In the genomic region with DNA sequence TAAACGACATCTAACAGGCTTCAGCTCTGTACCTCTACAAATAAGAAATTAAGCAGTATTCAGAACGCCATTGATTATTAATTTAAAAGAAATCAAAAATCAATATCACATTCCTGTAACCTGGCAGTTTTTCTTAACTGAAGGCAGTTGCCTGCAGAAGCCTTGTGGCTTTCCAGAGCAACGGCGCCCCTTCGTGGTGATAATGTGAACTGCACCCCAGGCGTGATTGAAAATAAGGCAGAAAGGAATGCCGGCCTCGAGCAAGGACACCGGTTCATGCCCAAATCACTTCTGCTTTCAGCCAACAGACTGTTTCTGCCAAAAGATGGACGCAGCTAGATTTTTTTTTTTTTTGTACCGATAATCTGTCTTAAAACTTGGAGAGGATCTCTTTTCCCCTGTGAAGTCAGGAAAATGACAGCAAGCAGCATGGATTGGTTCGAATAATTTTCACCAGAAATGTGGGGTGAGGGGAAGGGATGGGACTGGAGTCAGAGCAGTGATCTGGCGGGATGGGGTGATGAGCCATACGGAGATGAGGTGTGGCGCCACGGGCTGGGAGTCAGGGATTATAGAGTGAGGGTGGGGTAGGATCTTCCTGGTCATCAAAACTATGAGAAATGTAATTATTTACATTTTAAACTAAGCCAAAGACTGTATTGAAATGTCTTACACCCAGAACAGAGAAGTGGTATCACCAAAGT, we compare ENCODE assay signal across 8 cellular contexts.
DNase-seq lines count a peak whose midpoint lies in the region; ATAC-seq and TF ChIP-seq lines count a peak whose summit lies in the region.

No MANE protein-coding gene starts in this region.

- H3K27ac ChIP-seq in OCI-LY3 (ENCODE audit: low read length) (no peak overlapping the region), neutrophil (no peak overlapping the region), testis (no peak overlapping the region)

- peaks cover 9% of the 10 kb centered on the region for H3K27me3 Mint-ChIP-seq in HFFc6 (ENCODE audit: insufficient read depth)

- intact Hi-C loops in testis (cut with DNase I; ENCODE audit: low total_unique reads), result no loop called here

- H3K36me3 ChIP-seq in OCI-LY3 (replicated peaks; ENCODE audit: low read depth, low read length), result no peaks in the 10 kb centered on the region
- no peaks in the 10 kb centered on the region for H3K36me3 ChIP-seq in neutrophil
- no peaks in the 10 kb centered on the region for H3K36me3 ChIP-seq in testis (ENCODE audit: low read depth, missing control alignments)

- H3K4me3 Mint-ChIP-seq in HFFc6, result peak overlapping the region; percentile 34; the same call in 1 of the 2 replicates

- peaks cover 8% of the 10 kb centered on the region for H3K4me1 Mint-ChIP-seq in HFFc6 (ENCODE audit: low read depth)

- WGBS in testis, 2 donors, result 19 to 21% methylated on average over 16 of the region's 16 CpGs

- H3K79me2 ChIP-seq in OCI-LY3 (ENCODE audit: low read length), result no peaks in the 10 kb centered on the region

- no peaks in the 10 kb centered on the region; the same call in 1 of the 2 replicates for H3K4me1 ChIP-seq in OCI-LY3 (ENCODE audit: low read length)
- no peaks in the 10 kb centered on the region for H3K4me1 ChIP-seq in neutrophil (ENCODE audit: control insufficient read depth in 1 of 2, insufficient read depth in 1 of 2, low read depth in 1 of 2, low read length in 1 of 2)
- no peaks in the 10 kb centered on the region for H3K4me1 ChIP-seq in testis

- no peak for ATAC-seq in GM21515 (IDR thresholded peaks at IDR 0.05; ENCODE audit: unreplicated experiment)

- H3K27ac Mint-ChIP-seq in HFFc6, result no peak overlapping the region

- H3K4me2 ChIP-seq in OCI-LY3 (ENCODE audit: low read length), result peak overlapping the region; percentile 57

- H3K27me3 ChIP-seq in OCI-LY3 (ENCODE audit: low read depth, low read length) (peaks cover 19% of the 10 kb centered on the region; the same call in 1 of the 2 replicates), neutrophil (no peaks in the 10 kb centered on the region), testis (no peaks in the 10 kb centered on the region)

- no peak overlapping the region for H2AFZ ChIP-seq in OCI-LY3 (ENCODE audit: low read depth, low read length)

- H3K9me3 ChIP-seq in OCI-LY3 (ENCODE audit: insufficient read depth, low read length), result no peaks in the 10 kb centered on the region
- H3K9me3 ChIP-seq in neutrophil, result no peaks in the 10 kb centered on the region
- no peaks in the 10 kb centered on the region for H3K9me3 ChIP-seq in testis

- H3K4me3 ChIP-seq in OCI-LY3 (ENCODE audit: low read length) (peak overlapping the region; percentile 21; the same call in 1 of the 2 replicates), neutrophil (ENCODE audit: low read depth in 1 of 2, low read length in 1 of 2) (no peak overlapping the region), testis (no peak overlapping the region)

- H4K20me1 ChIP-seq in OCI-LY3 (ENCODE audit: insufficient read depth, low read length), result no peaks in the 10 kb centered on the region

- DNase-seq in CD1c-positive myeloid dendritic cell (ENCODE audit: extremely low spot score) (peak; percentile 77), HFFc6 (peak; percentile 53), fibroblast of the conjunctiva (ENCODE audit: low read depth) (peak; percentile 43), testis (peak; percentile 96)
- DNase-seq in activated T-cell treated with anti-CD3 and anti-CD28 coated beads, Interleukin-2, amount 50 U/mL, for 48 hours, result peak; percentile 88 to 94

- H3K9me3 Mint-ChIP-seq in HFFc6, result no peaks in the 10 kb centered on the region

- TF ChIP-seq CTCF in HFFc6 (IDR thresholded peaks at IDR 0.05), result peak; percentile 99
- peak; percentile 92 for TF ChIP-seq CTCF in OCI-LY3 (IDR thresholded peaks at IDR 0.05; ENCODE audit: low read depth, low read length)
- peak; percentile 23 for TF ChIP-seq CTCF in neutrophil (IDR thresholded peaks at IDR 0.05)
- TF ChIP-seq CTCF in testis (IDR thresholded peaks at IDR 0.05), result peak; percentile 94 to 100 (median 97)

- no peak for TF ChIP-seq POLR2A in testis (IDR thresholded peaks at IDR 0.05)

- no peaks in the 10 kb centered on the region for H3K36me3 Mint-ChIP-seq in HFFc6 (ENCODE audit: low read depth)

- no peak overlapping the region for H3K9ac ChIP-seq in OCI-LY3 (ENCODE audit: low read length)

Comparison
In these comparisons a context has a peak if more than half of its experiments do, and no peak if none do; other contexts are left out.
1. DNase-seq: peak in every context shown above with its lines; median percentile 96 in testis; 91 in activated T-cell treated with anti-CD3 and anti-CD28 coated beads, Interleukin-2, amount 50 U/mL, for 48 hours; 77 in CD1c-positive myeloid dendritic cell; 53 in HFFc6; 43 in fibroblast of the conjunctiva.
2. CTCF ChIP-seq: peak in every context shown above with its lines; median percentile 99 in HFFc6; 97 in testis; 92 in OCI-LY3; 23 in neutrophil.